26 cellular contexts compared by ENCODE assay signal in genomic region chr3:74978684-74979083, GRCh38.
"Had no signal": no experiment of that assay in that cellular context is flagged by ENCODE, and none has a peak within 500 bp of the region (broad histone marks: within the 10 kb centered on the region; RNA-seq: fewer than 3 reads in every experiment).

No MANE protein-coding gene starts in this region.

- DNase-seq: naive thymus-derived CD4-positive, alpha-beta T cell; natural killer cell; occipital lobe; pancreas; psoas muscle; right cardiac atrium; spleen; stimulated activated CD4-positive, alpha-beta T cell treated with anti-CD3 and anti-CD28 coated beads, Interleukin-12 subunit alpha, Interleukin-12 subunit beta, amount 100 ng/mL, for 4 hours; stimulated activated CD4-positive, alpha-beta T cell treated with anti-CD3 and anti-CD28 coated beads, Interleukin-2, amount 100 ng/mL, for 24 hours; stimulated activated CD4-positive, alpha-beta T cell treated with anti-CD3 and anti-CD28 coated beads, Interleukin-2, amount 100 ng/mL, for 48 hours; stimulated activated CD4-positive, alpha-beta T cell treated with anti-CD3 and anti-CD28 coated beads, Interleukin-4, amount 100 ng/mL, for 24 hours; stimulated activated naive B cell treated with anti-CD40 and anti-IgM and Interleukin-4, amounts not matched to agents 10 μg/mL and 1 μg/mL and 100 μg/mL, for 72 hours; stimulated activated naive CD4-positive, alpha-beta T cell treated with Interleukin-2 at 50 U/mL for 16 hours; stomach; thyroid gland; trophoblast cell; upper lobe of left lung had no signal

- H3K27me3 ChIP-seq: neural progenitor cell, pancreas, spleen, stomach, thyroid gland, tibial nerve, upper lobe of left lung, vagina had no signal

- H3K4me3 ChIP-seq: neural progenitor cell, pancreas, psoas muscle, skin epidermis, smooth muscle cell, spleen, stomach, thoracic aorta, thyroid gland, tibial nerve, upper lobe of left lung, vagina had no signal

- H3K9ac ChIP-seq: neural progenitor cell had no signal

- H3K4me1 ChIP-seq: neural progenitor cell, pancreas, psoas muscle, spleen, stomach, thyroid gland, tibial nerve, upper lobe of left lung, vagina had no signal

- H3K9me3 ChIP-seq: pancreas, psoas muscle, thoracic aorta, thyroid gland, tibial nerve, upper lobe of left lung, vagina had no signal

- H3K36me3 ChIP-seq: neural progenitor cell, pancreas, spleen, stomach, thoracic aorta, thyroid gland, tibial nerve, upper lobe of left lung, vagina had no signal

- H3K4me2 ChIP-seq: neural progenitor cell, smooth muscle cell had no signal

- ATAC-seq: naive thymus-derived CD4-positive, alpha-beta T cell; natural killer cell; pancreas; psoas muscle; right cardiac atrium; sciatic nerve; stimulated activated effector memory CD8-positive, alpha-beta T cell treated with anti-CD3 and anti-CD28 coated beads, Interleukin-12 subunit alpha, Interleukin-12 subunit beta, amount 100 ng/mL, for 72 hours; stimulated activated naive B cell treated with anti-CD40 and anti-IgM and Interleukin-4, amounts not matched to agents 10 μg/mL and 1 μg/mL and 100 μg/mL, for 72 hours had no signal

- H3K27ac ChIP-seq: neural progenitor cell, pancreas, psoas muscle, skin epidermis, spleen, stomach, thoracic aorta, thyroid gland, tibial nerve, upper lobe of left lung, vagina had no signal

- FAIRE-seq: pancreas, urothelium cell line had no signal
